9 cellular contexts compared by ENCODE assay signal in the genomic region with DNA sequence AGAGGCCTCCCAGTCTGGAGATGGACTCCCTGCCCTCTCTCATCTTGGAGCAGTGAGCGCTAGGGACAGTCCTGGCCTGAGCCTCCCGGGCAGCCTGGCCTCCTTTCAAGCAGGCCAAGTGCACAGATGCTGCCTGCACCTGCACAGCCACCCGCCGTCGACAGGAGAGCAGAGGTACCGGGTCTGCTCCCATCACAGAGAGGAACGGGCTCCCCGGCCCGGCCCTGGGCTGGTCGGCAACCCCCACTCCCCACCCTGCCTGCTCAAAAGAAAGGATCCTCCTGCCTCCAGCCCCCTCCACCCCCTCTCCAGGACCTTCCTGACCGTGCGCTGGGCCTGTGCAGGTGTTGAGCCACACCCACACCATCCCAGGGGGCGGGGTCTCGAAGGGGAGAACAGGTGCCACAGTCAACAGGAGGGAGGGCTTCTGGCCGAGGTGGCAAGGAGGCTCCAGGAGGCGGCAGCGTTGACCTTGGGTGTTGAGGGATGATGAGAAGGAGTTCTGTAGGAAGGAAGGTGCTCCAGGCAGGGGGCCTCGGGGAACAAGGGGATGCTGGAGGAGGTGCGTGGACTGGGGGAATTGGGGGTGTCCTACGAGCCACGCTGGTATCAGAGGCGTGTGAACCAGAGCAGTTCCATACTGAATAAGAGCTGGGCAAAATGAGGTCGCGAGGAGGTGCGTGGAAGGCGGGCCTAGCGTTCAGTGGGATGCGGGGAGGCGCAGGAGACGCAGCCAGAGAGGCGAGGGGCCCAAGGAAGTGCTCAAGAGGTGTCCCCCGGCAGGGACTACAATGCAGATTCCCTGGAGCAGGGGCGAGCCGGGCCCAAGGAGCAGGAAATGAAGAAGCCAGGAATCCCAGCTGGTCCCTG. TPM values are rescaled to one million over a fixed set of nuclear protein-coding genes. Genes with fewer than 3 reads are reported as not detected.
DNase-seq lines count a peak whose midpoint lies in the region; ATAC-seq and TF ChIP-seq lines count a peak whose summit lies in the region.
"Had no signal": no experiment of that assay in that cellular context is flagged by ENCODE, and none has a peak within 500 bp of the region (broad histone marks: within the 10 kb centered on the region; RNA-seq: fewer than 3 reads in every experiment).

No MANE protein-coding gene starts in this region.

- no peak overlapping the region for H3K27ac Mint-ChIP-seq in HFFc6

- peak overlapping the region; percentile 59; the same call in 1 of the 2 replicates for H3K27ac ChIP-seq in BLaER1
- no peak overlapping the region for H3K27ac ChIP-seq in hepatocyte
- H3K27ac ChIP-seq in thoracic aorta: no peak overlapping the region

- no peaks in the 10 kb centered on the region for H3K36me3 Mint-ChIP-seq in HFFc6 (ENCODE audit: low read depth)

- H3K4me1 Mint-ChIP-seq in HFFc6 (ENCODE audit: low read depth): peaks cover 5% of the 10 kb centered on the region

- no peaks in the 10 kb centered on the region for H3K79me2 ChIP-seq in hepatocyte

- H3K9me3 Mint-ChIP-seq in HFFc6: no peaks in the 10 kb centered on the region

- no peaks in the 10 kb centered on the region for H3K9me2 ChIP-seq in hepatocyte (replicated peaks; ENCODE audit: insufficient read depth)

- H3K27me3 Mint-ChIP-seq in HFFc6 (ENCODE audit: insufficient read depth): peaks cover 2% of the 10 kb centered on the region; the same call in 1 of the 2 replicates

- peaks cover 8% of the 10 kb centered on the region; the same call in 1 of the 2 replicates for H4K20me1 ChIP-seq in BLaER1
- H4K20me1 ChIP-seq in hepatocyte (ENCODE audit: insufficient read depth, poor library complexity, severe bottlenecking): no peaks in the 10 kb centered on the region

- H2AFZ ChIP-seq in hepatocyte: no peak overlapping the region

- H3K27me3 ChIP-seq in BLaER1 (no peaks in the 10 kb centered on the region), hepatocyte (no peaks in the 10 kb centered on the region), thoracic aorta (replicated peaks; ENCODE audit: insufficient read depth) (peaks cover 8% of the 10 kb centered on the region)

- 21% methylated on average over 23 of the region's 34 CpGs for WGBS in hepatocyte (ENCODE audit: low lambda C conversion rate, missing lambda C conversion rate)

- peaks cover 87% of the 10 kb centered on the region for H3K4me1 ChIP-seq in BLaER1
- H3K4me1 ChIP-seq in hepatocyte (ENCODE audit: insufficient read depth): peaks cover 21% of the 10 kb centered on the region
- H3K4me1 ChIP-seq in thoracic aorta (ENCODE audit: control insufficient read depth in 1 of 2, low read depth in 2 of 2): peaks cover 7 to 14% of the 10 kb centered on the region in 2 donors

- ATAC-seq in thoracic aorta (ENCODE audit: insufficient number of reproducible peaks, low FRiP score, low read depth): no peak
- ATAC-seq in HG03439 (IDR thresholded peaks at IDR 0.05; ENCODE audit: unreplicated experiment): no peak

- DNase-seq in HFFc6 (no peak), SW480 (ENCODE audit: low spot score) (peak; percentile 51), hepatocyte (ENCODE audit: low spot score) (peak; percentile 67), thoracic aorta (ENCODE audit: low spot score) (no peak), cortex of kidney (lab: John Stamatoyannopoulos, UW) (no peak), SKM-1 treated with dmso at 0.1 percent for 144 hours (lab: John Stamatoyannopoulos, UW; ENCODE audit: unreplicated experiment) (no peak)

- H3K4me2 ChIP-seq in BLaER1 (peak overlapping the region; percentile 98), hepatocyte (peak overlapping the region; percentile 86)

- no peaks in the 10 kb centered on the region for H3K36me3 ChIP-seq in BLaER1
- H3K36me3 ChIP-seq in hepatocyte (replicated peaks; ENCODE audit: insufficient read depth, low read depth): no peaks in the 10 kb centered on the region
- no peaks in the 10 kb centered on the region for H3K36me3 ChIP-seq in thoracic aorta

- H3K4me3 Mint-ChIP-seq in HFFc6: peak overlapping the region; percentile 35; the same call in 1 of the 2 replicates

- H3K9ac ChIP-seq in BLaER1: peak overlapping the region; percentile 35; the same call in 1 of the 2 replicates

- H3K9me3 ChIP-seq in BLaER1 (no peaks in the 10 kb centered on the region), hepatocyte (ENCODE audit: low read depth) (no peaks in the 10 kb centered on the region), thoracic aorta (no peaks in the 10 kb centered on the region)

- no peak for TF ChIP-seq CTCF in HFFc6 (IDR thresholded peaks at IDR 0.05)
- TF ChIP-seq CTCF in hepatocyte (IDR thresholded peaks at IDR 0.05; ENCODE audit: poor library complexity): peak; percentile 9
- TF ChIP-seq CTCF in thoracic aorta (IDR thresholded peaks at IDR 0.05): no peak

- H3K4me3 ChIP-seq in BLaER1 (peak overlapping the region; percentile 57), hepatocyte (no peak overlapping the region), thoracic aorta (peak overlapping the region; percentile 53)

RNA-seq across cellular contexts. Expression of a gene that starts 1.0 kb away (rescaled TPM):
- under 1 TPM in 2 of 6 experiments, not detected in 4; 0.05 to 0.07 TPM for total RNA-seq in HFFc6 (2021; fragmentation: NEBNext Ultra II Directional; extraction: Animal tissue kit (Norgen Biotek cat#: 25700))
- total RNA-seq in hepatocyte: 0.13 TPM in 1 of 2 replicates, not detected in the other
- 0.12 and 0.47 TPM in 2 replicates for polyA plus RNA-seq in hepatocyte
- 1 to 10 TPM in 1 of 2 donors, not detected in 1; 1.4 TPM for total RNA-seq in thoracic aorta

RNA-seq across cellular contexts. Expression of a gene that starts 29.8 kb away (rescaled TPM):
- total RNA-seq in HFFc6 (2021; fragmentation: NEBNext Ultra II Directional; extraction: Animal tissue kit (Norgen Biotek cat#: 25700)): not detected
- total RNA-seq in hepatocyte (1.6 and 2.2 TPM in 2 replicates), thoracic aorta (under 1 TPM in 1 of 2 donors, not detected in 1; 0.81 TPM)
- polyA plus RNA-seq in hepatocyte: 1.4 and 12.1 TPM in 2 replicates
- total RNA-seq: urinary bladder had no signal

RNA-seq across cellular contexts. Expression of a gene that starts 46.9 kb away (rescaled TPM):
- 1 to 10 TPM; 6.8 to 8.1 (median 7.5) TPM for total RNA-seq in HFFc6 (2021; fragmentation: NEBNext Ultra II Directional; extraction: Animal tissue kit (Norgen Biotek cat#: 25700))
- total RNA-seq in hepatocyte (2.9 and 6.4 TPM in 2 replicates), thoracic aorta (10 to 100 TPM; 17.1 to 27.2 TPM)
- polyA plus RNA-seq in hepatocyte: 1.3 and 3.6 TPM in 2 replicates

Comparison
In these comparisons a context has a peak if more than half of its experiments do, and no peak if none do; other contexts are left out.
1. DNase-seq: peak in SW480 (single experiment) and hepatocyte (single experiment); none in HFFc6 (single experiment), thoracic aorta (single experiment), cortex of kidney (single experiment) and SKM-1 treated with dmso at 0.1 percent for 144 hours (single experiment).